24 cellular contexts compared by ENCODE assay signal in genomic region chr10:96176985-96177384, GRCh38.
"Had no signal": no experiment of that assay in that cellular context is flagged by ENCODE, and none has a peak within 500 bp of the region (broad histone marks: within the 10 kb centered on the region; RNA-seq: fewer than 3 reads in every experiment).

No MANE protein-coding gene starts in this region.

- ATAC-seq: activated CD4-positive, alpha-beta T cell treated with anti-CD3 and anti-CD28 coated beads for 36 hours; activated T-cell treated with anti-CD3 and anti-CD28 coated beads, Interleukin-2, amount 50 U/mL, for 72 hours; esophagus mucosa; left cardiac atrium; left ventricle myocardium superior; mucosa of descending colon; sciatic nerve had no signal

- H3K4me3 ChIP-seq: mucosa of descending colon, skin epidermis, thoracic aorta had no signal

- FAIRE-seq: bronchial epithelial cell, keratinocyte, urothelium cell line had no signal

- H3K27ac ChIP-seq: skin epidermis, thoracic aorta had no signal

- H3K36me3 ChIP-seq: thoracic aorta had no signal

- DNase-seq: activated CD4-positive, alpha-beta T cell treated with anti-CD3 and anti-CD28 coated beads for 36 hours; activated CD4-positive, alpha-beta T cell treated with anti-CD3 and anti-CD28 coated beads, Interleukin-2, amount 50 U/mL, for 4 hours; activated CD4-positive, CD25-positive, alpha-beta regulatory T cell; activated naive CD4-positive, alpha-beta T cell; activated T-cell treated with anti-CD3 and anti-CD28 coated beads for 4 hours; activated T-cell treated with anti-CD3 and anti-CD28 coated beads, Interleukin-2, amount 50 U/mL, for 72 hours; anterior cingulate cortex; endodermal cell; foreskin fibroblast; head of caudate nucleus; hippocampal formation; left cardiac atrium; left ventricle myocardium superior; mucosa of descending colon; stimulated activated CD4-positive, alpha-beta T cell treated with anti-CD3 and anti-CD28 coated beads, Interleukin-12 subunit alpha, Interleukin-12 subunit beta, amount 100 ng/mL, for 4 hours; stimulated activated CD4-positive, alpha-beta T cell treated with anti-CD3 and anti-CD28 coated beads, Interleukin-4, amount 100 ng/mL, for 1 hour; trophoblast cell had no signal
